18 cellular contexts compared by ENCODE assay signal in the genomic region with DNA sequence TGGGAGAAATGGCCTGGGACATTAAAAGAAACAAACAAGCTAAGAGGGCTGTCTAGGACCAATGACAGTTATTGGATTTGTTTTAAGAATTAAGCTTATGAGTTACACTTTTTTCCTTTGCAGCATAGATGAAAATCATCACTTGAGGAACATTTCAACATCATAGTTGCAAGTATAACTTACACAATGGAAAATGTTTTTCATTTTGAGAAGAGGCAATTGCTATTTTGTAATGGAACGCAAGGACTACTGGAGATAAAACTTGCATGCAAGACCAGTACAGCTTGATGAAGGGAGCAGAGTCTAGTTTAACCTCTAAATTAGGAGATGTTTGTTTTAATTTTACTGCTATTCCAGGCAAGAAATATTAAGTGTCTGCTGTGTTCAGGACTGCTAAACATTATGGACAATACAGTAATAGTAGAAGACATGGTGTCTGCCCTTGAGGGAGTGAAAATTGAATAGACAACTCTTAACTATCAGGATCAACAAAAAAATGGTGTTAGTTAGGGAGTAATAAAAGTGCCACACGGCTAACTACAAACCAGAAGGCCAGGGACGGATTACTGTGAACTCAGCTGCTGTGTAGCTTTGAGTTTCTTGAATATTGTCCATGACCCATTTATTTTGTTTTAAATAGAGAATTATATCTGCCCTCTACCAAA.
A peak's percentile ranks its signal among the peaks of the same experiment; 100 is the strongest.
DNase-seq lines count a peak whose midpoint lies in the region; ATAC-seq and TF ChIP-seq lines count a peak whose summit lies in the region.
"Had no signal": no experiment of that assay in that cellular context is flagged by ENCODE, and none has a peak within 500 bp of the region (broad histone marks: within the 10 kb centered on the region; RNA-seq: fewer than 3 reads in every experiment).

No MANE protein-coding gene starts in this region.

- H3K9me1 ChIP-seq in IMR-90 (ENCODE audit: insufficient read depth, low read length): no peaks in the 10 kb centered on the region

- H2BK20ac ChIP-seq in IMR-90 (ENCODE audit: low read depth, low read length): no peak overlapping the region

- H3K27ac ChIP-seq in IMR-90 (ENCODE audit: insufficient read depth, low read length) (no peak overlapping the region; the same call in 1 of the 2 replicates), right lobe of liver (peak overlapping the region in 2 of 3 donors; percentile 14 to 66), smooth muscle cell (ENCODE audit: low read depth) (peak overlapping the region; percentile 77)
- H3K27ac ChIP-seq: brain microvascular endothelial cell, dorsolateral prefrontal cortex had no signal

- H2AFZ ChIP-seq in IMR-90 (replicated peaks; ENCODE audit: low read length, poor library complexity) (no peak overlapping the region), smooth muscle cell (ENCODE audit: low read depth) (peak overlapping the region; percentile 14)

- in situ Hi-C loops in IMR-90 (cut with MboI; ENCODE audit: low sequenced_read_pairs) (no loop called here), G401 (cut with HindIII; ENCODE audit: low sequenced_read_pairs) (no loop called here)

- no peak overlapping the region for H3K4me2 ChIP-seq in IMR-90 (ENCODE audit: low read depth, low read length)
- peak overlapping the region; percentile 29 for H3K4me2 ChIP-seq in smooth muscle cell

- TF ChIP-seq POLR2A in IMR-90 (IDR thresholded peaks at IDR 0.05; ENCODE audit: low read depth, low read length): no peak
- no peak for TF ChIP-seq POLR2A in right lobe of liver (IDR thresholded peaks at IDR 0.05)

- H3K27me3 ChIP-seq in IMR-90 (ENCODE audit: control insufficient read depth, insufficient read depth, low read length) (no peaks in the 10 kb centered on the region), right lobe of liver (no peaks in the 10 kb centered on the region), smooth muscle cell (ENCODE audit: low read depth) (no peaks in the 10 kb centered on the region)
- H3K27me3 ChIP-seq: brain microvascular endothelial cell, dorsolateral prefrontal cortex, heart right ventricle, right atrium auricular region had no signal

- TF ChIP-seq RAD21 in IMR-90 (IDR thresholded peaks at IDR 0.05; ENCODE audit: low read length): no peak

- H2BK5ac ChIP-seq in IMR-90 (ENCODE audit: low read depth, low read length, poor library complexity, severe bottlenecking): no peak overlapping the region

- CTCF ChIA-PET in IMR-90 (lab: Yijun Ruan, JAX): interaction anchor here (0.6 kb wide), 1 partner anchor 1283 kb away, joined by 3 read pairs; no protein-coding TSS in a partner anchor

- H3K14ac ChIP-seq in IMR-90 (replicated peaks; ENCODE audit: low read depth, low read length): no peak overlapping the region

- H3K9me3 ChIP-seq in IMR-90 (ENCODE audit: control insufficient read depth, insufficient read depth, low read length) (no peaks in the 10 kb centered on the region), right lobe of liver (no peaks in the 10 kb centered on the region), smooth muscle cell (replicated peaks; ENCODE audit: low read depth) (no peaks in the 10 kb centered on the region)
- H3K9me3 ChIP-seq: heart right ventricle, right atrium auricular region had no signal

- H3K56ac ChIP-seq in IMR-90 (ENCODE audit: extremely low read depth, insufficient read depth, low read length): no peak overlapping the region

- no peak overlapping the region for H4K91ac ChIP-seq in IMR-90 (ENCODE audit: insufficient read depth, low read depth, low read length)

- H3K79me2 ChIP-seq in smooth muscle cell (ENCODE audit: low read depth): no peaks in the 10 kb centered on the region

- no peak overlapping the region for H2AK5ac ChIP-seq in IMR-90 (ENCODE audit: low read depth, low read length)

- ATAC-seq in IMR-90 (ENCODE audit: low read depth) (peak; percentile 14; the same call in 1 of the 2 replicates), right lobe of liver (no peak)
- ATAC-seq: PC-3; stimulated activated naive CD8-positive, alpha-beta T cell treated with anti-CD3 and anti-CD28 coated beads, Interleukin-15, Interleukin-2, amounts not matched to agents 100 U/mL and 50 U/mL, for 24 hours had no signal

- H3K4ac ChIP-seq in IMR-90 (ENCODE audit: low read depth, low read length): no peak overlapping the region

- H3K4me3 ChIP-seq in IMR-90 (ENCODE audit: insufficient read depth, low read depth, low read length): no peak overlapping the region
- no peak overlapping the region for H3K4me3 ChIP-seq in choroid plexus epithelial cell (ENCODE audit: low read depth, low read length)
- no peak overlapping the region for H3K4me3 ChIP-seq in right lobe of liver
- no peak overlapping the region for H3K4me3 ChIP-seq in smooth muscle cell
- H3K4me3 ChIP-seq: dorsolateral prefrontal cortex, heart right ventricle, right atrium auricular region had no signal

- H3K4me1 ChIP-seq in IMR-90 (ENCODE audit: control insufficient read depth, insufficient read depth, low read length) (peaks cover 2% of the 10 kb centered on the region; the same call in 1 of the 2 replicates), right lobe of liver (peaks cover 0 to 81% (median 27%) of the 10 kb centered on the region in 4 donors), smooth muscle cell (ENCODE audit: low read depth) (peaks cover 20% of the 10 kb centered on the region)
- H3K4me1 ChIP-seq: right atrium auricular region had no signal

- no peak overlapping the region for H4K8ac ChIP-seq in IMR-90 (ENCODE audit: low read depth in 2 of 2, low read length in 2 of 2)

- H3F3A ChIP-seq in smooth muscle cell (ENCODE audit: low read depth): peaks cover 5% of the 10 kb centered on the region

- H3K23ac ChIP-seq in IMR-90 (ENCODE audit: low read depth, low read length): no peak overlapping the region

- H4K5ac ChIP-seq in IMR-90 (ENCODE audit: low read depth, low read length): no peak overlapping the region

- H3K36me3 ChIP-seq in IMR-90 (ENCODE audit: control insufficient read depth, insufficient read depth, low read length): no peaks in the 10 kb centered on the region
- H3K36me3 ChIP-seq in right lobe of liver: no peaks in the 10 kb centered on the region
- H3K36me3 ChIP-seq in smooth muscle cell (ENCODE audit: low read depth): no peaks in the 10 kb centered on the region
- H3K36me3 ChIP-seq: brain microvascular endothelial cell, heart right ventricle, right atrium auricular region had no signal

- H2BK120ac ChIP-seq in IMR-90 (ENCODE audit: low read depth, low read length): no peak overlapping the region

- DNase-seq in IMR-90 (no peak), choroid plexus epithelial cell (ENCODE audit: low read depth) (peak; percentile 45), right lobe of liver (no peak), smooth muscle cell (lab: John Stamatoyannopoulos, UW; ENCODE audit: unreplicated experiment) (no peak), OCI-M1 (lab: John Stamatoyannopoulos, UW) (no peak), G401 (ENCODE audit: low spot score) (no peak), KG1 (lab: John Stamatoyannopoulos, UW) (no peak)
- DNase-seq: activated CD4-positive, CD25-positive, alpha-beta regulatory T cell; AML-193; brain microvascular endothelial cell; dorsolateral prefrontal cortex; erythroblast; heart right ventricle; Karpas-422; NCI-H526; PC-3; stimulated activated naive CD8-positive, alpha-beta T cell treated with anti-CD3 and anti-CD28 coated beads, Interleukin-15, Interleukin-2, amounts not matched to agents 100 U/mL and 50 U/mL, for 24 hours had no signal

- H4K20me1 ChIP-seq in IMR-90 (ENCODE audit: insufficient read depth, low read length) (no peaks in the 10 kb centered on the region), smooth muscle cell (ENCODE audit: low read depth) (no peaks in the 10 kb centered on the region)

- no CpG with 5 or more reads among the region's 3 CpGs for WGBS in IMR-90 (ENCODE audit: extremely low coverage in 2 of 2, insufficient read length in 1 of 2), 2 experiments
- WGBS in right lobe of liver (ENCODE audit: insufficient coverage, low coverage, low lambda C conversion rate, missing lambda C conversion rate): 37% methylated on average over 3 of the region's 3 CpGs
- WGBS in smooth muscle cell (ENCODE audit: low lambda C conversion rate): 23% methylated on average over 3 of the region's 3 CpGs

- H3K18ac ChIP-seq in IMR-90 (ENCODE audit: low read depth, low read length): no peak overlapping the region

- no peak overlapping the region for H3K9ac ChIP-seq in IMR-90 (ENCODE audit: low read depth, low read length)
- H3K9ac ChIP-seq in smooth muscle cell (ENCODE audit: low read depth): no peak overlapping the region

- no peaks in the 10 kb centered on the region for H3K79me1 ChIP-seq in IMR-90 (ENCODE audit: low read depth in 1 of 2, low read length in 2 of 2)

- H2AK9ac ChIP-seq in IMR-90 (replicated peaks; ENCODE audit: low read depth, low read length, poor library complexity): no peak overlapping the region

- intact Hi-C loops in IMR-90 (cut with micrococcal nuclease) (loop anchor here (10.0 kb wide), 1 partner anchor 89 kb away; no protein-coding TSS in a partner anchor), right lobe of liver (cut with DNase I) (loop anchor here in 1 of 2 donors (10.0 kb wide), 1 partner anchor 51 kb away; no protein-coding TSS in a partner anchor)

- H2BK15ac ChIP-seq in IMR-90 (ENCODE audit: low read depth, low read length): no peak overlapping the region

- BruUV-seq in IMR-90 (replicated peaks; lab: Mats Ljungman, UMichigan): no TSS peak

- dilution Hi-C loops in IMR-90 (cut with HindIII; ENCODE audit: low sequenced_read_pairs, unreplicated experiment): no loop called here

- POLR2A ChIA-PET in IMR-90 (lab: Charles Lee; ENCODE audit: unreplicated experiment): no interaction called here

- TF ChIP-seq CTCF in IMR-90 (conservative IDR thresholded peaks at IDR 0.05; ENCODE audit: low read depth, low read length): no peak
- no peak for TF ChIP-seq CTCF in choroid plexus epithelial cell (conservative IDR thresholded peaks at IDR 0.05; ENCODE audit: low read depth, low read length)
- no peak for TF ChIP-seq CTCF in right lobe of liver (IDR thresholded peaks at IDR 0.05)
- TF ChIP-seq CTCF in smooth muscle cell (IDR thresholded peaks at IDR 0.05; ENCODE audit: borderline replicate concordance, insufficient read depth, poor library complexity, severe bottlenecking): no peak

TF ChIP-seq in IMR-90, 13 proteins besides CTCF, POLR2A, EP300 and RAD21 (continues in another document):
- TF ChIP-seq MXI1 (IDR thresholded peaks at IDR 0.05; ENCODE audit: borderline replicate concordance, low read depth, low read length) (no peak), CHD1 (IDR thresholded peaks at IDR 0.05; ENCODE audit: low read depth, low read length) (no peak), RFX5 (IDR thresholded peaks at IDR 0.05; ENCODE audit: low read depth, low read length) (no peak), NFE2L2 (IDR thresholded peaks at IDR 0.05; ENCODE audit: low read depth, low read length) (no peak), FOS (IDR thresholded peaks at IDR 0.05; ENCODE audit: low read depth, low read length) (no peak)
- TF ChIP-seq, protein P1, sequence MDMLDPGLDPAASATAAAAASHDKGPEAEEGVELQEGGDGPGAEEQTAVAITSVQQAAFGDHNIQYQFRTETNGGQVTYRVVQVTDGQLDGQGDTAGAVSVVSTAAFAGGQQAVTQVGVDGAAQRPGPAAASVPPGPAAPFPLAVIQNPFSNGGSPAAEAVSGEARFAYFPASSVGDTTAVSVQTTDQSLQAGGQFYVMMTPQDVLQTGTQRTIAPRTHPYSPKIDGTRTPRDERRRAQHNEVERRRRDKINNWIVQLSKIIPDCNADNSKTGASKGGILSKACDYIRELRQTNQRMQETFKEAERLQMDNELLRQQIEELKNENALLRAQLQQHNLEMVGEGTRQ (IDR thresholded peaks at IDR 0.05; ENCODE audit: low read depth, low read length): no peak
